In genomic region chr1:11051781-11052510, GRCh38 we compare ENCODE assay signal across 1 cellular context.
TF ChIP-seq lines count a peak whose summit lies in the region.

No MANE protein-coding gene starts in this region.

TF ChIP-seq in GM12878, 131 proteins besides CTCF, POLR2A, EP300 and RAD21:
- TF ChIP-seq ZNF24 (IDR thresholded peaks at IDR 0.05) (no peak), YY1 (IDR thresholded peaks at IDR 0.05; ENCODE audit: low read depth, low read length) (0 out of 2 replicates have a peak, but pooled peaks have one; percentile 49), MTA2 (IDR thresholded peaks at IDR 0.05; ENCODE audit: low read depth) (no peak), EED (IDR thresholded peaks at IDR 0.05; ENCODE audit: low read depth) (peak; percentile 18), GATAD2B (conservative IDR thresholded peaks at IDR 0.05; ENCODE audit: low read depth) (no peak), ZNF687 (IDR thresholded peaks at IDR 0.05) (0 out of 2 replicates have a peak, but pooled peaks have one; percentile 29), MXI1 (IDR thresholded peaks at IDR 0.05; ENCODE audit: low read depth, low read length) (no peak), MYB (IDR thresholded peaks at IDR 0.05; ENCODE audit: borderline replicate concordance, low read depth, low read length) (no peak), CBX3 (IDR thresholded peaks at IDR 0.05; ENCODE audit: borderline replicate concordance, low read depth) (no peak), GABPA (IDR thresholded peaks at IDR 0.05; ENCODE audit: low read depth) (peak; percentile 44; the same call in 1 of the 2 replicates), CBFB (IDR thresholded peaks at IDR 0.05; ENCODE audit: low read depth) (0 out of 2 replicates have a peak, but pooled peaks have one; percentile 22)
- TF ChIP-seq, protein P1, sequence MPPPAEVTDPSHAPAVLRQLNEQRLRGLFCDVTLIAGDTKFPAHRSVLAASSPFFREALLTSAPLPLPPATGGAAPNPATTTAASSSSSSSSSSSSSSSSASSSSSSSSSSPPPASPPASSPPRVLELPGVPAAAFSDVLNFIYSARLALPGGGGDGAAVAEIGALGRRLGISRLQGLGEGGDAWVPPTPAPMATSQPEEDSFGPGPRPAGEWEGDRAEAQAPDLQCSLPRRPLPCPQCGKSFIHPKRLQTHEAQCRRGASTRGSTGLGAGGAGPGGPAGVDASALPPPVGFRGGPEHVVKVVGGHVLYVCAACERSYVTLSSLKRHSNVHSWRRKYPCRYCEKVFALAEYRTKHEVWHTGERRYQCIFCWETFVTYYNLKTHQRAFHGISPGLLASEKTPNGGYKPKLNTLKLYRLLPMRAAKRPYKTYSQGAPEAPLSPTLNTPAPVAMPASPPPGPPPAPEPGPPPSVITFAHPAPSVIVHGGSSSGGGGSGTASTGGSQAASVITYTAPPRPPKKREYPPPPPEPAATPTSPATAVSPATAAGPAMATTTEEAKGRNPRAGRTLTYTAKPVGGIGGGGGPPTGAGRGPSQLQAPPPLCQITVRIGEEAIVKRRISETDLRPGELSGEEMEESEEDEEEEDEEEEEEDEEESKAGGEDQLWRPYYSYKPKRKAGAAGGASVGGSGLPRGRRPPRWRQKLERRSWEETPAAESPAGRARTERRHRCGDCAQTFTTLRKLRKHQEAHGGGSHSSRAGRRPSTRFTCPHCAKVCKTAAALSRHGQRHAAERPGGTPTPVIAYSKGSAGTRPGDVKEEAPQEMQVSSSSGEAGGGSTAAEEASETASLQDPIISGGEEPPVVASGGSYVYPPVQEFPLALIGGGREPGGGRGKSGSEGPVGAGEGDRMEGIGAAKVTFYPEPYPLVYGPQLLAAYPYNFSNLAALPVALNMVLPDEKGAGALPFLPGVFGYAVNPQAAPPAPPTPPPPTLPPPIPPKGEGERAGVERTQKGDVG (CRISPR knock-in tag; IDR thresholded peaks at IDR 0.05): no peak
- TF ChIP-seq, protein P2, sequence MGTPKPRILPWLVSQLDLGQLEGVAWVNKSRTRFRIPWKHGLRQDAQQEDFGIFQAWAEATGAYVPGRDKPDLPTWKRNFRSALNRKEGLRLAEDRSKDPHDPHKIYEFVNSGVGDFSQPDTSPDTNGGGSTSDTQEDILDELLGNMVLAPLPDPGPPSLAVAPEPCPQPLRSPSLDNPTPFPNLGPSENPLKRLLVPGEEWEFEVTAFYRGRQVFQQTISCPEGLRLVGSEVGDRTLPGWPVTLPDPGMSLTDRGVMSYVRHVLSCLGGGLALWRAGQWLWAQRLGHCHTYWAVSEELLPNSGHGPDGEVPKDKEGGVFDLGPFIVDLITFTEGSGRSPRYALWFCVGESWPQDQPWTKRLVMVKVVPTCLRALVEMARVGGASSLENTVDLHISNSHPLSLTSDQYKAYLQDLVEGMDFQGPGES (IDR thresholded peaks at IDR 0.05): no peak
